23 cellular contexts compared by ENCODE assay signal in genomic region chr6:135260612-135261011, GRCh38.
DNase-seq lines count a peak whose midpoint lies in the region; ATAC-seq, FAIRE-seq and TF ChIP-seq lines count a peak whose summit lies in the region.
"Had no signal": no experiment of that assay in that cellular context is flagged by ENCODE, and none has a peak within 500 bp of the region (broad histone marks: within the 10 kb centered on the region; RNA-seq: fewer than 3 reads in every experiment).

No MANE protein-coding gene starts in this region.

- 86% methylated on average over 4 of the region's 4 CpGs for WGBS in K562 (ENCODE audit: insufficient coverage, low coverage, missing lambda C conversion rate)

- intact Hi-C loops in K562 (cut with micrococcal nuclease): no loop called here

- CTCF ChIA-PET in K562 (lab: Yijun Ruan, JAX; ENCODE audit: low intra/inter-chr PET ratio): interaction anchor here (0.7 kb wide), 1 partner anchor 11 kb away, joined by 3 read pairs; no protein-coding TSS in a partner anchor
- CTCF ChIA-PET in activated CD4-positive, alpha-beta memory T cell treated with anti-CD3 and anti-CD28 coated beads, Interleukin-2, amount 10 ng/mL, durations not matched to agents 7 days and 5 days (lab: Charles Lee): no interaction called here

- no peaks in the 10 kb centered on the region for H3K36me3 Mint-ChIP-seq in activated CD4-positive, alpha-beta memory T cell treated with anti-CD3 and anti-CD28 coated beads, Interleukin-2, amount 10 ng/mL, durations not matched to agents 7 days and 5 days (ENCODE audit: low read depth)
- H3K36me3 Mint-ChIP-seq: CD8-positive, alpha-beta T cell had no signal

- H4K20me1 ChIP-seq in DND-41 (ENCODE audit: insufficient read depth, low read length) (no peaks in the 10 kb centered on the region), K562 (replicated peaks; ENCODE audit: control insufficient read depth, insufficient read depth, low read length) (no peaks in the 10 kb centered on the region)
- H4K20me1 ChIP-seq: BLaER1 treated with 17β-estradiol and CSF1 and Interleukin-3, amounts not matched to agents 10 nM and 100 nM had no signal

- H2AFZ ChIP-seq in DND-41 (ENCODE audit: low read depth, low read length): no peak overlapping the region
- 0 out of 2 replicates have a peak overlapping the region, but pooled peaks have one; percentile 7 for H2AFZ ChIP-seq in K562 (ENCODE audit: low read depth, low read length)

- DNase-seq in DND-41 (no peak), K562 (ENCODE audit: extremely low read depth in 1 of 4, low spot score in 3 of 4) (no peak), epithelial cell of esophagus (ENCODE audit: low read depth) (peak; percentile 36), NCI-H524 treated with DMSO at 0.1 percent for 48 hours (lab: John Stamatoyannopoulos, UW) (no peak)
- no peak for DNase-seq in activated CD4-positive, alpha-beta memory T cell treated with anti-CD3 and anti-CD28 coated beads, Interleukin-2, amount 10 ng/mL, durations not matched to agents 7 days and 5 days
- DNase-seq: 8988T; AML-193; Caco-2; Calu3; CD4-positive, alpha-beta T cell; CD8-positive, alpha-beta T cell; DMS79 treated with DMSO at 0.1 percent for 48 hours; EL; GDM1 had no signal

- no peak overlapping the region for H3K9ac ChIP-seq in DND-41 (ENCODE audit: low read depth, low read length)
- no peak overlapping the region for H3K9ac ChIP-seq in K562 (ENCODE audit: insufficient read depth in 1 of 2, low read depth in 2 of 2, low read length in 2 of 2)
- H3K9ac ChIP-seq: BLaER1 treated with 17β-estradiol and CSF1 and Interleukin-3, amounts not matched to agents 10 nM and 100 nM had no signal

- H3K4me2 ChIP-seq in DND-41 (ENCODE audit: insufficient read depth, low read length) (no peak overlapping the region), K562 (ENCODE audit: insufficient read depth, low read length) (no peak overlapping the region)
- H3K4me2 ChIP-seq: BLaER1 treated with 17β-estradiol and CSF1 and Interleukin-3, amounts not matched to agents 10 nM and 100 nM had no signal

- no peaks in the 10 kb centered on the region for H3K9me3 ChIP-seq in DND-41 (ENCODE audit: insufficient read depth, low read length, severe bottlenecking)
- H3K9me3 ChIP-seq in K562 (replicated peaks; ENCODE audit: control insufficient read depth, insufficient read depth, low read depth, low read length): no peaks in the 10 kb centered on the region; the same call in 1 of the 2 replicates
- H3K9me3 ChIP-seq: Caco-2 had no signal

- peaks cover 30% of the 10 kb centered on the region for H3K4me1 ChIP-seq in DND-41 (ENCODE audit: insufficient read depth, low read length)
- peaks cover 13 to 47% of the 10 kb centered on the region in 2 experiments for H3K4me1 ChIP-seq in K562 (replicated peaks in 1 of 2; ENCODE audit: control insufficient read depth in 2 of 2, insufficient read depth in 2 of 2, low read length in 2 of 2)
- H3K4me1 ChIP-seq: Caco-2 had no signal

- no peaks in the 10 kb centered on the region for H3K27me3 ChIP-seq in DND-41 (ENCODE audit: insufficient read depth, low read length, poor library complexity)
- H3K27me3 ChIP-seq in K562 (ENCODE audit: control insufficient read depth in 2 of 2, insufficient read depth in 2 of 2, low read length in 2 of 2): no peaks in the 10 kb centered on the region
- H3K27me3 ChIP-seq: BLaER1 treated with 17β-estradiol and CSF1 and Interleukin-3, amounts not matched to agents 10 nM and 100 nM had no signal

- no peak overlapping the region for H3K4me3 ChIP-seq in DND-41 (ENCODE audit: low read depth in 1 of 2, low read length in 2 of 2)
- H3K4me3 ChIP-seq in K562: no peak overlapping the region
- no peak overlapping the region for H3K4me3 ChIP-seq in epithelial cell of esophagus (ENCODE audit: low read length)
- H3K4me3 ChIP-seq: BLaER1 treated with 17β-estradiol and CSF1 and Interleukin-3, amounts not matched to agents 10 nM and 100 nM; GM12878 had no signal

- TF ChIP-seq EP300 in K562 (IDR thresholded peaks at IDR 0.05; ENCODE audit: low read length): no peak

- POLR2A ChIA-PET in K562 (lab: Yijun Ruan, JAX): interaction anchor here (1.0 kb wide), 1 partner anchor 224 kb away, joined by 3 read pairs; no protein-coding TSS in a partner anchor
- POLR2A ChIA-PET in activated CD4-positive, alpha-beta memory T cell treated with anti-CD3 and anti-CD28 coated beads, Interleukin-2, amount 10 ng/mL, durations not matched to agents 7 days and 5 days (lab: Charles Lee): no interaction called here

- H3K36me3 ChIP-seq in DND-41 (ENCODE audit: insufficient read depth, low read length) (no peaks in the 10 kb centered on the region), K562 (ENCODE audit: control insufficient read depth, insufficient read depth, low read length) (no peaks in the 10 kb centered on the region)
- H3K36me3 ChIP-seq: BLaER1 treated with 17β-estradiol and CSF1 and Interleukin-3, amounts not matched to agents 10 nM and 100 nM had no signal

- in situ Hi-C loops in K562 (cut with MboI): no loop called here

- BruUV-seq in K562 (replicated peaks; lab: Mats Ljungman, UMichigan): no TSS peak

- TF ChIP-seq RAD21 in K562 (CRISPR knock-in tag; conservative IDR thresholded peaks at IDR 0.05 in 1 of 2, IDR thresholded peaks at IDR 0.05 in 1 of 2): no peak

- H3K4me1 Mint-ChIP-seq in activated CD4-positive, alpha-beta memory T cell treated with anti-CD3 and anti-CD28 coated beads, Interleukin-2, amount 10 ng/mL, durations not matched to agents 7 days and 5 days: no peaks in the 10 kb centered on the region

- no peak overlapping the region for H3K4me3 Mint-ChIP-seq in activated CD4-positive, alpha-beta memory T cell treated with anti-CD3 and anti-CD28 coated beads, Interleukin-2, amount 10 ng/mL, durations not matched to agents 7 days and 5 days
- H3K4me3 Mint-ChIP-seq: B cell; CD4-positive, alpha-beta T cell; CD8-positive, alpha-beta T cell had no signal

- FAIRE-seq in K562 (lab: Jason Lieb, UNC): no peak
- FAIRE-seq: A204.1, D721Med, GM12878, GM12892, GM18507 had no signal

- no peak overlapping the region for H3K27ac Mint-ChIP-seq in activated CD4-positive, alpha-beta memory T cell treated with anti-CD3 and anti-CD28 coated beads, Interleukin-2, amount 10 ng/mL, durations not matched to agents 7 days and 5 days
- H3K27ac Mint-ChIP-seq: B cell; CD4-positive, alpha-beta T cell; CD8-positive, alpha-beta T cell had no signal

- H3K9me3 Mint-ChIP-seq in activated CD4-positive, alpha-beta memory T cell treated with anti-CD3 and anti-CD28 coated beads, Interleukin-2, amount 10 ng/mL, durations not matched to agents 7 days and 5 days: no peaks in the 10 kb centered on the region
- H3K9me3 Mint-ChIP-seq: CD4-positive, alpha-beta T cell; CD8-positive, alpha-beta T cell had no signal

- no peak for TF ChIP-seq POLR2A in K562 (conservative IDR thresholded peaks at IDR 0.05)

- H3K27ac ChIP-seq in DND-41 (ENCODE audit: low read length) (0 out of 2 replicates have a peak overlapping the region, but pooled peaks have one; percentile 9), K562 (ENCODE audit: extremely low read depth, low read depth, low read length) (no peak overlapping the region)
- H3K27ac ChIP-seq: BLaER1 treated with 17β-estradiol and CSF1 and Interleukin-3, amounts not matched to agents 10 nM and 100 nM; C4-2B had no signal

- TF ChIP-seq CTCF in DND-41 (IDR thresholded peaks at IDR 0.05; ENCODE audit: borderline replicate concordance, extremely low read depth, low read length, poor library complexity, severe bottlenecking) (no peak), K562 (IDR thresholded peaks at IDR 0.05 in 2 of 3, conservative IDR thresholded peaks at IDR 0.05 in 1 of 3; ENCODE audit: insufficient read depth in 2 of 3, low read depth in 1 of 3, low read length in 3 of 3) (no peak), epithelial cell of esophagus (IDR thresholded peaks at IDR 0.05; ENCODE audit: insufficient read depth, low read depth, low read length, missing control alignments) (no peak)

- peaks cover 4% of the 10 kb centered on the region for H3K27me3 Mint-ChIP-seq in activated CD4-positive, alpha-beta memory T cell treated with anti-CD3 and anti-CD28 coated beads, Interleukin-2, amount 10 ng/mL, durations not matched to agents 7 days and 5 days
- H3K27me3 Mint-ChIP-seq: CD4-positive, alpha-beta T cell had no signal

- no peaks in the 10 kb centered on the region for H3K79me2 ChIP-seq in DND-41 (ENCODE audit: insufficient read depth, low read length)
- no peaks in the 10 kb centered on the region for H3K79me2 ChIP-seq in K562 (ENCODE audit: control insufficient read depth, insufficient read depth, low read length)

- no peaks in the 10 kb centered on the region for H3K9me1 ChIP-seq in K562 (ENCODE audit: control insufficient read depth, insufficient read depth, low read length)

- ATAC-seq in DND-41 (ENCODE audit: insufficient read depth, low read depth) (no peak), K562 (no peak), HG03571 (IDR thresholded peaks at IDR 0.05; ENCODE audit: unreplicated experiment) (no peak)
- ATAC-seq: CD8-positive, alpha-beta T cell; GM12878 had no signal

TF ChIP-seq in K562, 482 proteins besides CTCF, POLR2A, EP300 and RAD21 (continues in another document):
- TF ChIP-seq ZNF282 (CRISPR knock-in tag; IDR thresholded peaks at IDR 0.05): no peak
- no peak for TF ChIP-seq SRSF7 (optimal IDR thresholded peaks at IDR 0.05; ENCODE audit: low read depth, low read length)
- no peak for TF ChIP-seq MAFG (tag; conservative IDR thresholded peaks at IDR 0.05)
- TF ChIP-seq FOXK2 (conservative IDR thresholded peaks at IDR 0.05 in 1 of 2, IDR thresholded peaks at IDR 0.05 in 1 of 2; ENCODE audit: low read depth in 2 of 2): no peak
- no peak for TF ChIP-seq RB1 (IDR thresholded peaks at IDR 0.05; ENCODE audit: low read depth)
- no peak for TF ChIP-seq FOXJ3 (CRISPR knock-in tag; IDR thresholded peaks at IDR 0.05)
- no peak for TF ChIP-seq MIER1 (IDR thresholded peaks at IDR 0.05; ENCODE audit: low read depth)
- TF ChIP-seq MITF (IDR thresholded peaks at IDR 0.05): no peak
- TF ChIP-seq NCOA2 (IDR thresholded peaks at IDR 0.05; ENCODE audit: partially characterized antibody in 2 of 2): no peak
- TF ChIP-seq SP1 (CRISPR knock-in tag; IDR thresholded peaks at IDR 0.05): no peak
- TF ChIP-seq TCF7L2 (IDR thresholded peaks at IDR 0.05; ENCODE audit: low read depth, low read length): no peak
- TF ChIP-seq ZNF436 (CRISPR knock-in tag; IDR thresholded peaks at IDR 0.05): no peak
- TF ChIP-seq PCBP1 (IDR thresholded peaks at IDR 0.05; ENCODE audit: low read depth, low read length, poor library complexity, severe bottlenecking): no peak
